In genomic region chr10:50325449-50326188, GRCh38 we compare ENCODE assay signal across 1 cellular context.
A peak's percentile ranks its signal among the peaks of the same experiment; 100 is the strongest.
TF ChIP-seq lines count a peak whose summit lies in the region.

No MANE protein-coding gene starts in this region.

TF ChIP-seq in K562, 482 proteins besides CTCF, POLR2A, EP300 and RAD21 (continued from another document and continues in another):
- TF ChIP-seq TSHZ1 (CRISPR knock-in tag; IDR thresholded peaks at IDR 0.05) (no peak), ID3 (CRISPR knock-in tag; IDR thresholded peaks at IDR 0.05) (no peak), ID3 (tag; IDR thresholded peaks at IDR 0.05) (peak; percentile 93), ZNF830 (CRISPR knock-in tag; IDR thresholded peaks at IDR 0.05) (no peak), TEAD4 (IDR thresholded peaks at IDR 0.05; ENCODE audit: low read length) (peak; percentile 87), TEAD4 (CRISPR knock-in tag; IDR thresholded peaks at IDR 0.05; ENCODE audit: borderline replicate concordance) (no peak), ATF1 (CRISPR knock-in tag; IDR thresholded peaks at IDR 0.05) (no peak), ATF1 (tag; IDR thresholded peaks at IDR 0.05) (peak; percentile 65), ARID3A (IDR thresholded peaks at IDR 0.05; ENCODE audit: borderline replicate concordance, low read depth, low read length) (peak; percentile 64; the same call in 1 of the 2 replicates), PBX2 (CRISPR knock-in tag; IDR thresholded peaks at IDR 0.05; ENCODE audit: low read depth) (no peak), PBX2 (tag; conservative IDR thresholded peaks at IDR 0.05; ENCODE audit: low read depth) (peak; percentile 5; the same call in 1 of the 2 replicates), TCF3 (CRISPR knock-in tag; IDR thresholded peaks at IDR 0.05) (peak; percentile 79), MAZ (CRISPR knock-in tag; conservative IDR thresholded peaks at IDR 0.05 in 1 of 2, IDR thresholded peaks at IDR 0.05 in 1 of 2) (peak in 1 of 2 experiments; percentile 58; a peak in 2 of 4 replicates), MAFK (IDR thresholded peaks at IDR 0.05; ENCODE audit: low read length) (peak; percentile 49; the same call in 1 of the 2 replicates), STAT5A (IDR thresholded peaks at IDR 0.05; ENCODE audit: borderline replicate concordance, low read length) (peak; percentile 80), HSF4 (CRISPR knock-in tag; IDR thresholded peaks at IDR 0.05; ENCODE audit: borderline replicate concordance) (peak; percentile 77; the same call in 1 of the 2 replicates), ARHGAP35 (IDR thresholded peaks at IDR 0.05; ENCODE audit: partially characterized antibody) (no peak), CREB1 (IDR thresholded peaks at IDR 0.05) (peak; percentile 11; the same call in 1 of the 2 replicates), CREB1 (CRISPR knock-in tag; IDR thresholded peaks at IDR 0.05) (no peak), RUNX1 (IDR thresholded peaks at IDR 0.05; ENCODE audit: low read depth) (no peak), ZNF740 (CRISPR knock-in tag; IDR thresholded peaks at IDR 0.05) (no peak), ZNF740 (tag; IDR thresholded peaks at IDR 0.05) (peak in 1 of 2 experiments; percentile 79; a peak in 2 of 4 replicates), SMAD3 (CRISPR knock-in tag; conservative IDR thresholded peaks at IDR 0.05) (peak; percentile 27; the same call in 1 of the 2 replicates), GATA2 (CRISPR knock-in tag; IDR thresholded peaks at IDR 0.05) (0 out of 2 replicates have a peak, but pooled peaks have one; percentile 19), SMAD4 (CRISPR knock-in tag; conservative IDR thresholded peaks at IDR 0.05) (peak; percentile 85), KLF6 (CRISPR knock-in tag; IDR thresholded peaks at IDR 0.05; ENCODE audit: borderline replicate concordance) (peak; percentile 63; the same call in 1 of the 2 replicates), ZBTB43 (CRISPR knock-in tag; IDR thresholded peaks at IDR 0.05) (0 out of 2 replicates have a peak, but pooled peaks have one; percentile 28), HEY1 (CRISPR knock-in tag; IDR thresholded peaks at IDR 0.05; ENCODE audit: borderline replicate concordance) (no peak), ZNF165 (CRISPR knock-in tag; IDR thresholded peaks at IDR 0.05; ENCODE audit: borderline replicate concordance) (no peak), ATF4 (CRISPR knock-in tag; IDR thresholded peaks at IDR 0.05) (peak; percentile 50), ATF3 (IDR thresholded peaks at IDR 0.05) (no peak), ATF3 (CRISPR knock-in tag; conservative IDR thresholded peaks at IDR 0.05) (peak; percentile 49; the same call in 1 of the 2 replicates), KHSRP (IDR thresholded peaks at IDR 0.05) (no peak), ZNF395 (CRISPR knock-in tag; IDR thresholded peaks at IDR 0.05) (peak; percentile 87), ATF6 (CRISPR knock-in tag; IDR thresholded peaks at IDR 0.05) (no peak), POLR2AphosphoS2 (IDR thresholded peaks at IDR 0.05; ENCODE audit: low read length) (peak; percentile 61; the same call in 1 of the 2 replicates), ZNF175 (CRISPR knock-in tag; IDR thresholded peaks at IDR 0.05; ENCODE audit: low read depth) (peak; percentile 82), THRB (CRISPR knock-in tag; conservative IDR thresholded peaks at IDR 0.05) (no peak), IFI16 (CRISPR knock-in tag; IDR thresholded peaks at IDR 0.05) (no peak), CEBPG (CRISPR knock-in tag; IDR thresholded peaks at IDR 0.05) (no peak), CEBPG (tag; conservative IDR thresholded peaks at IDR 0.05 in 1 of 2, IDR thresholded peaks at IDR 0.05 in 1 of 2) (0 out of 4 replicates have a peak, but pooled peaks of 1 of the 2 experiments have one; percentile 31), RNF2 (IDR thresholded peaks at IDR 0.05) (peak; percentile 67; the same call in 1 of the 2 replicates), FOSL1 (tag; conservative IDR thresholded peaks at IDR 0.05) (peak; percentile 99), TAF1 (IDR thresholded peaks at IDR 0.05; ENCODE audit: control insufficient read depth, extremely low read depth, insufficient read depth, low read length, severe bottlenecking) (peak; percentile 69), FOXJ2 (tag; IDR thresholded peaks at IDR 0.05) (0 out of 2 replicates have a peak, but pooled peaks have one; percentile 43)
